In genomic region chr11:65496304-65497140, GRCh38 we compare ENCODE assay signal across 8 cellular contexts. TPM values are rescaled to one million over a fixed set of nuclear protein-coding genes. Genes with fewer than 3 reads are reported as not detected.
A peak's percentile ranks its signal among the peaks of the same experiment; 100 is the strongest.
DNase-seq lines count a peak whose midpoint lies in the region; ATAC-seq and TF ChIP-seq lines count a peak whose summit lies in the region.

No MANE protein-coding gene starts in this region.

- ATAC-seq in heart right ventricle = peak in 1 of 8 donors; percentile 0
- ATAC-seq in GM18861 (IDR thresholded peaks at IDR 0.05; ENCODE audit: unreplicated experiment) = no peak

- H3K4me3 ChIP-seq in heart right ventricle (peak overlapping the region in 9 of 10 donors; percentile 16 to 86 (median 45)), coronary artery (peak overlapping the region; percentile 63), muscle layer of colon (ENCODE audit: low read depth in 1 of 2, low read length in 2 of 2) (peak overlapping the region; percentile 0 to 48)

- H3K9ac ChIP-seq in muscle layer of colon (ENCODE audit: low read length) = peak overlapping the region; percentile 92

- H3K27me3 ChIP-seq in heart right ventricle = no peaks in the 10 kb centered on the region
- H3K27me3 ChIP-seq in muscle layer of colon (ENCODE audit: control insufficient read depth in 1 of 2, insufficient read depth in 2 of 2, low read length in 2 of 2) = no peaks in the 10 kb centered on the region

- 14 to 19% methylated on average over 15 of the region's 15 CpGs for WGBS in heart right ventricle, 2 donors

- H3K27ac ChIP-seq in heart right ventricle = peak overlapping the region; percentile 88 to 100 (median 99)
- peak overlapping the region; percentile 97 for H3K27ac ChIP-seq in coronary artery
- peak overlapping the region; percentile 83 for H3K27ac ChIP-seq in muscle layer of colon (ENCODE audit: low read depth, low read length)

- no peak for TF ChIP-seq CTCF in heart right ventricle (IDR thresholded peaks at IDR 0.05)
- TF ChIP-seq CTCF in coronary artery (IDR thresholded peaks at IDR 0.05) = no peak

- DNase-seq in heart right ventricle (peak in 1 of 2 donors; percentile 53), cardiac septum (ENCODE audit: low spot score) (no peak), NCI-H2227 (lab: John Stamatoyannopoulos, UW; ENCODE audit: unreplicated experiment) (peak; percentile 29), coronary artery (ENCODE audit: low spot score) (peak; percentile 80), D341Med (ENCODE audit: low spot score) (no peak), retina (no peak)

- H3K9me3 ChIP-seq in heart right ventricle (no peaks in the 10 kb centered on the region), muscle layer of colon (ENCODE audit: low read length) (no peaks in the 10 kb centered on the region)

- H3K4me1 ChIP-seq in heart right ventricle (peaks cover 43 to 65% (median 56%) of the 10 kb centered on the region in 9 donors), muscle layer of colon (ENCODE audit: insufficient read depth, low read length) (peaks cover 50% of the 10 kb centered on the region)

- H3K36me3 ChIP-seq in heart right ventricle (peaks cover 0 to 15% (median 5%) of the 10 kb centered on the region in 9 donors), muscle layer of colon (ENCODE audit: insufficient read depth, low read length) (peaks cover 10% of the 10 kb centered on the region)

- intact Hi-C loops in heart right ventricle (cut with DNase I) = loop anchor here in 5 of 10 donors (1.0 to 2.0 kb wide), 6 partner anchors 9 to 76 kb away; partner anchors contain the start of gene NEAT1 (in 1 of the 5)
- intact Hi-C loops in cardiac septum (cut with DNase I) = loop anchor here (1.0 kb wide), 2 partner anchors 24 to 74 kb away; partner anchors contain the start of gene NEAT1

RNA-seq across cellular contexts. Expression of gene MALAT1, which starts 2.3 kb away (rescaled TPM):
- total RNA-seq in heart right ventricle (1,000 to 10,000 TPM; 4,742 to 8,462 (median 5,956) TPM), cardiac septum (9,850 TPM)
- polyA plus RNA-seq in heart right ventricle = 1,000 to 10,000 TPM in 1 of 2 donors, 100 to 1,000 TPM in 1; 205 to 8,339 TPM

RNA-seq across cellular contexts. Expression of gene SCYL1, which starts 28.4 kb away (rescaled TPM):
- total RNA-seq in heart right ventricle (10 to 100 TPM; 47.4 to 66.9 (median 55.6) TPM), cardiac septum (60.2 TPM)
- polyA plus RNA-seq in heart right ventricle = 100 to 1,000 TPM in 1 of 2 donors, 10 to 100 TPM in 1; 90.0 to 130 TPM

Comparison
In these comparisons a context has a peak if more than half of its experiments do, and no peak if none do; other contexts are left out.
1. DNase-seq: peak in NCI-H2227 (single experiment) and coronary artery (single experiment); none in cardiac septum (single experiment), D341Med (single experiment) and retina (single experiment).
2. Peak in every context shown above with its lines, with median percentiles within 50 percentile points of each other: H3K27ac ChIP-seq and H3K4me3 ChIP-seq.